In genomic region chr19:16349551-16350171, GRCh38 we compare ENCODE assay signal across 21 cellular contexts. TPM values are rescaled to one million over a fixed set of nuclear protein-coding genes. Genes with fewer than 3 reads are reported as not detected.
DNase-seq lines count a peak whose midpoint lies in the region; ATAC-seq and TF ChIP-seq lines count a peak whose summit lies in the region.
"Had no signal": no experiment of that assay in that cellular context is flagged by ENCODE, and none has a peak within 500 bp of the region (broad histone marks: within the 10 kb centered on the region; RNA-seq: fewer than 3 reads in every experiment).

No MANE protein-coding gene starts in this region.

- H3K9me3 Mint-ChIP-seq in CD4-positive, alpha-beta T cell = no peaks in the 10 kb centered on the region
- H3K9me3 Mint-ChIP-seq: naive thymus-derived CD8-positive, alpha-beta T cell had no signal

- peaks cover 44% of the 10 kb centered on the region for H3K4me1 Mint-ChIP-seq in CD4-positive, alpha-beta T cell (ENCODE audit: low read depth)

- no peak for DNase-seq in CD4-positive, alpha-beta T cell
- DNase-seq in dermis blood vessel endothelial cell = peak; percentile 71
- peak; percentile 49 to 94 for DNase-seq in lung microvascular endothelial cell (ENCODE audit: low read depth in 2 of 2)
- DNase-seq in SJCRH30 = no peak
- no peak for DNase-seq in stimulated activated naive CD4-positive, alpha-beta T cell treated with Interleukin-2 at 50 U/mL for 16 hours (lab: John Stamatoyannopoulos, UW)
- no peak for DNase-seq in putamen (ENCODE audit: low spot score)
- DNase-seq: activated effector memory CD4-positive, alpha-beta T cell treated with Interleukin-2 at 50 U/mL for 16 hours; amniotic stem cell; Caco-2; GM23248; MV-4-11; naive thymus-derived CD8-positive, alpha-beta T cell; NCI-H2081 treated with DMSO at 0.1 percent for 48 hours; NCI-H526; SHP77 treated with DMSO at 0.1 percent for 48 hours; stimulated activated CD4-positive, alpha-beta T cell treated with anti-CD3 and anti-CD28 coated beads, Interleukin-1b, Interleukin-23, amount 100 ng/mL, for 48 hours; stimulated activated naive CD8-positive, alpha-beta T cell treated with anti-CD3 and anti-CD28 coated beads, Interleukin-15, Interleukin-2, amounts not matched to agents 100 U/mL and 50 U/mL, for 24 hours; tibial artery had no signal

- H3K4me1 ChIP-seq in HEK293 (ENCODE audit: control insufficient read depth, insufficient read depth, low read length) = no peaks in the 10 kb centered on the region
- no peaks in the 10 kb centered on the region for H3K4me1 ChIP-seq in SJCRH30
- H3K4me1 ChIP-seq: Caco-2, tibial artery had no signal

- POLR2A ChIA-PET in CD4-positive, alpha-beta T cell (lab: Charles Lee) = interaction anchor here (1.9 to 31.1 kb wide), 2 partner anchors 18 to 19 kb away, joined by 16 to 3819 read pairs; no protein-coding TSS in a partner anchor
- POLR2A ChIA-PET in HEK293 (lab: Yijun Ruan, JAX) = no interaction called here

- H3K36me3 ChIP-seq in HEK293 (ENCODE audit: control insufficient read depth in 2 of 2, insufficient read depth in 1 of 2, low read length in 2 of 2) = no peaks in the 10 kb centered on the region; a peak in 1 of 3 replicates
- H3K36me3 ChIP-seq in SJCRH30 = peaks cover 3% of the 10 kb centered on the region; the same call in 1 of the 2 replicates

- ATAC-seq in CD4-positive, alpha-beta T cell (ENCODE audit: poor library complexity) = no peak
- ATAC-seq: naive thymus-derived CD8-positive, alpha-beta T cell; stimulated activated naive CD8-positive, alpha-beta T cell treated with anti-CD3 and anti-CD28 coated beads, Interleukin-15, Interleukin-2, amounts not matched to agents 100 U/mL and 50 U/mL, for 24 hours; WTC11 had no signal

- H3K27me3 ChIP-seq in CD4-positive, alpha-beta T cell (ENCODE audit: control insufficient read depth, insufficient read depth, low read length) = no peaks in the 10 kb centered on the region
- no peaks in the 10 kb centered on the region for H3K27me3 ChIP-seq in SJCRH30
- H3K27me3 ChIP-seq: tibial artery had no signal

- no peak overlapping the region for H3K27ac ChIP-seq in CD4-positive, alpha-beta T cell (ENCODE audit: low read depth, low read length)
- no peak overlapping the region for H3K27ac ChIP-seq in HEK293 (ENCODE audit: extremely low read depth, low read depth, low read length)
- no peak overlapping the region for H3K27ac ChIP-seq in SJCRH30
- H3K27ac ChIP-seq: GM23248, KMS-11, tibial artery had no signal

- CTCF ChIA-PET in CD4-positive, alpha-beta T cell (lab: Charles Lee) = no interaction called here
- CTCF ChIA-PET in HEK293 (lab: Yijun Ruan, JAX) = interaction anchor here (0.6 kb wide), 1 partner anchor 70 kb away, joined by 3 read pairs; no protein-coding TSS in a partner anchor

- H3K36me3 Mint-ChIP-seq in CD4-positive, alpha-beta T cell (ENCODE audit: low read depth) = no peaks in the 10 kb centered on the region
- H3K36me3 Mint-ChIP-seq: naive thymus-derived CD8-positive, alpha-beta T cell had no signal

- H3K4me3 ChIP-seq in HEK293 (ENCODE audit: low read depth, low read length) (no peak overlapping the region), SJCRH30 (no peak overlapping the region)
- H3K4me3 ChIP-seq: GM23248, tibial artery had no signal

- H3K27me3 Mint-ChIP-seq in CD4-positive, alpha-beta T cell = no peaks in the 10 kb centered on the region
- H3K27me3 Mint-ChIP-seq: naive thymus-derived CD8-positive, alpha-beta T cell had no signal

- TF ChIP-seq CTCF in CD4-positive, alpha-beta T cell (IDR thresholded peaks at IDR 0.05) = no peak
- no peak for TF ChIP-seq CTCF in HEK293 (tag by site-specific recombination; IDR thresholded peaks at IDR 0.05)

- intact Hi-C loops in CD4-positive, alpha-beta T cell (cut with DNase I, micrococcal nuclease) = no loop called here

- peak overlapping the region; percentile 66 for H3K27ac Mint-ChIP-seq in CD4-positive, alpha-beta T cell
- H3K27ac Mint-ChIP-seq: WTC11 had no signal

- H3K4me3 Mint-ChIP-seq in CD4-positive, alpha-beta T cell = peak overlapping the region; percentile 54
- H3K4me3 Mint-ChIP-seq: WTC11 had no signal

- no peaks in the 10 kb centered on the region for H3K9me3 ChIP-seq in CD4-positive, alpha-beta T cell (ENCODE audit: control insufficient read depth, low read length)
- H3K9me3 ChIP-seq in HEK293 (ENCODE audit: control insufficient read depth, insufficient read depth, low read depth, low read length) (no peaks in the 10 kb centered on the region), SJCRH30 (replicated peaks) (no peaks in the 10 kb centered on the region)
- H3K9me3 ChIP-seq: Caco-2, tibial artery had no signal

TF ChIP-seq in HEK293, 187 proteins besides CTCF, POLR2A, EP300 and RAD21:
- TF ChIP-seq ZNF37A (tag by site-specific recombination; IDR thresholded peaks at IDR 0.05) (no peak), ZSCAN4 (tag by site-specific recombination; IDR thresholded peaks at IDR 0.05) (peak; percentile 58; the same call in 1 of the 2 replicates)

RNA-seq across cellular contexts. Expression of gene KLF2, which starts 25.0 kb away (rescaled TPM):
- total RNA-seq in CD4-positive, alpha-beta T cell = 1,000 to 10,000 TPM; 1,201 to 1,291 TPM
- 4.4 and 5.1 TPM in 2 replicates for total RNA-seq in dermis blood vessel endothelial cell
- 2.6 and 10.1 TPM in 2 replicates for total RNA-seq in lung microvascular endothelial cell
- 2.3 and 4.1 TPM in 2 replicates for total RNA-seq in SJCRH30 (2014; rRNA removed; shearing (Covaris generic))

Comparison
In these comparisons a context has a peak if more than half of its experiments do, and no peak if none do; other contexts are left out.
1. DNase-seq: peak in dermis blood vessel endothelial cell (single experiment) and lung microvascular endothelial cell (2 of 2); none in CD4-positive, alpha-beta T cell (0 of 10), SJCRH30 (0 of 2), stimulated activated naive CD4-positive, alpha-beta T cell treated with Interleukin-2 at 50 U/mL for 16 hours (single experiment) and putamen (single experiment).
2. RNA of gene KLF2, which starts 25.0 kb away (total RNA-seq): 1,201 to 1,291 TPM in CD4-positive, alpha-beta T cell; 2.6 to 10.1 TPM in lung microvascular endothelial cell, 4.4 to 5.1 TPM in dermis blood vessel endothelial cell and 2.3 to 4.1 TPM in SJCRH30; every median in the first group is over 100 times any median in the second.